In genomic region chr15:79929412-79929811, GRCh38 we compare ENCODE assay signal across 36 cellular contexts. TPM values are rescaled to one million over a fixed set of nuclear protein-coding genes. Genes with fewer than 3 reads are reported as not detected.
"Had no signal": no experiment of that assay in that cellular context is flagged by ENCODE, and none has a peak within 500 bp of the region (broad histone marks: within the 10 kb centered on the region; RNA-seq: fewer than 3 reads in every experiment).

No MANE protein-coding gene starts in this region.

- H3K27me3 ChIP-seq: adrenal gland, body of pancreas, brain microvascular endothelial cell, breast epithelium had no signal

- H3K9me3 ChIP-seq: adrenal gland, body of pancreas, breast epithelium had no signal

- H3K4me3 ChIP-seq: adrenal gland, body of pancreas, breast epithelium had no signal

- FAIRE-seq: astrocyte, TTC549 had no signal

- H3K4me1 Mint-ChIP-seq: activated T-helper 17 cell treated with anti-CD3 and anti-CD28 coated beads, Interleukin-2, amount 50 U/mL, for 72 hours had no signal

- H3K27me3 Mint-ChIP-seq: activated B cell treated with CpG ODN at 0.5 μM for 24 hours had no signal

- H3K4me1 ChIP-seq: breast epithelium had no signal

- H3K36me3 ChIP-seq: adrenal gland, brain microvascular endothelial cell, breast epithelium had no signal

- ATAC-seq: activated CD8-positive, alpha-beta T cell treated with anti-CD3 and anti-CD28 coated beads for 36 hours; activated T-cell treated with anti-CD3 and anti-CD28 coated beads, Interleukin-2, amount 50 U/mL, for 4 hours; activated T-cell treated with anti-CD3 and anti-CD28 coated beads, Interleukin-2, amount 50 U/mL, for 72 hours; activated T-helper 17 cell treated with anti-CD3 and anti-CD28 coated beads, Interleukin-2, amount 50 U/mL, for 72 hours; body of pancreas had no signal

- H3K27ac Mint-ChIP-seq: activated B cell treated with CpG ODN at 0.5 μM for 24 hours; activated CD4-positive, alpha-beta memory T cell treated with anti-CD3 and anti-CD28 coated beads for 36 hours; activated CD4-positive, alpha-beta T cell treated with anti-CD3 and anti-CD28 coated beads, Interleukin-2, amount 10 ng/mL, durations not matched to agents 24 days and 14 days; activated CD8-positive, alpha-beta T cell treated with anti-CD3 and anti-CD28 coated beads for 36 hours; activated naive CD4-positive, alpha-beta T cell treated with anti-CD3 and anti-CD28 coated beads for 36 hours; activated naive CD8-positive, alpha-beta T cell treated with anti-CD3 and anti-CD28 coated beads for 36 hours; activated T-cell treated with anti-CD3 and anti-CD28 coated beads, Interleukin-2, amount 50 U/mL, for 72 hours; activated T-helper 1 cell treated with anti-CD3 and anti-CD28 coated beads, Interleukin-12 subunit alpha, Interleukin-12 subunit beta, Interleukin-2, Interleukin-4 antibody, amounts not matched to agents 30 ng/mL and 10 ng/mL and 1 ng/mL, durations not matched to agents 14 hours and 24 hours and 36 hours; activated T-helper 17 cell treated with anti-CD3 and anti-CD28 coated beads, Interleukin-2, amount 50 U/mL, for 72 hours; T-helper 1 cell treated with Interleukin-12 subunit alpha and Interleukin-12 subunit beta and Interleukin-4 antibody, amounts not matched to agents 30 μg/mL and 1 μg/mL, for 36 hours; T-helper 2 cell treated with Interferon-gamma antibody and Interleukin-4, amounts not matched to agents 5 μg/mL and 100 μg/mL, for 36 hours had no signal

- H3K9me3 Mint-ChIP-seq: activated CD4-positive, alpha-beta memory T cell treated with anti-CD3 and anti-CD28 coated beads for 36 hours; activated CD4-positive, alpha-beta T cell treated with anti-CD3 and anti-CD28 coated beads, Interleukin-2, amount 10 ng/mL, durations not matched to agents 24 days and 14 days; activated naive CD4-positive, alpha-beta T cell treated with anti-CD3 and anti-CD28 coated beads for 36 hours; activated naive CD8-positive, alpha-beta T cell treated with anti-CD3 and anti-CD28 coated beads for 36 hours; activated T-cell treated with anti-CD3 and anti-CD28 coated beads, Interleukin-2, amount 50 U/mL, for 4 hours; activated T-cell treated with anti-CD3 and anti-CD28 coated beads, Interleukin-2, amount 50 U/mL, for 72 hours; activated T-helper 17 cell treated with anti-CD3 and anti-CD28 coated beads, Interleukin-2, amount 50 U/mL, for 72 hours had no signal

- H3K27ac ChIP-seq: adrenal gland, body of pancreas, brain microvascular endothelial cell, breast epithelium, VCaP had no signal

- H3K4me3 Mint-ChIP-seq: activated B cell treated with CpG ODN at 0.5 μM for 24 hours; activated CD4-positive, alpha-beta memory T cell treated with anti-CD3 and anti-CD28 coated beads for 36 hours; activated CD4-positive, alpha-beta T cell treated with anti-CD3 and anti-CD28 coated beads, Interleukin-2, amount 10 ng/mL, durations not matched to agents 24 days and 14 days; activated CD8-positive, alpha-beta T cell treated with anti-CD3 and anti-CD28 coated beads for 36 hours; activated naive CD4-positive, alpha-beta T cell treated with anti-CD3 and anti-CD28 coated beads for 36 hours; activated naive CD8-positive, alpha-beta T cell treated with anti-CD3 and anti-CD28 coated beads for 36 hours; activated T-cell treated with anti-CD3 and anti-CD28 coated beads, Interleukin-2, amount 50 U/mL, for 4 hours; activated T-cell treated with anti-CD3 and anti-CD28 coated beads, Interleukin-2, amount 50 U/mL, for 72 hours; activated T-helper 1 cell treated with anti-CD3 and anti-CD28 coated beads, Interleukin-12 subunit alpha, Interleukin-12 subunit beta, Interleukin-2, Interleukin-4 antibody, amounts not matched to agents 30 ng/mL and 10 ng/mL and 1 ng/mL, durations not matched to agents 14 hours and 24 hours and 36 hours; activated T-helper 17 cell treated with anti-CD3 and anti-CD28 coated beads, Interleukin-2, amount 50 U/mL, for 72 hours; T-helper 1 cell treated with Interleukin-12 subunit alpha and Interleukin-12 subunit beta and Interleukin-4 antibody, amounts not matched to agents 30 μg/mL and 1 μg/mL, for 36 hours; T-helper 2 cell treated with Interferon-gamma antibody and Interleukin-4, amounts not matched to agents 5 μg/mL and 100 μg/mL, for 36 hours had no signal

- DNase-seq: activated B cell treated with CpG ODN at 0.5 μM for 24 hours; activated CD4-positive, alpha-beta memory T cell treated with anti-CD3 and anti-CD28 coated beads for 36 hours; activated CD4-positive, alpha-beta T cell treated with anti-CD3 and anti-CD28 coated beads for 4 hours; activated CD4-positive, alpha-beta T cell treated with anti-CD3 and anti-CD28 coated beads, Interleukin-2, amount 10 ng/mL, durations not matched to agents 24 days and 14 days; activated CD4-positive, alpha-beta T cell treated with anti-CD3 and anti-CD28 coated beads, Interleukin-2, amount 50 U/mL, for 1 hour; activated CD4-positive, alpha-beta T cell treated with anti-CD3 and anti-CD28 coated beads, Interleukin-2, amount 50 U/mL, for 4 hours; activated CD4-positive, CD25-positive, alpha-beta regulatory T cell treated with anti-CD3 and anti-CD28 coated beads, Interleukin-2, amount 50 U/mL, for 72 hours; activated CD8-positive, alpha-beta memory T cell treated with anti-CD3 and anti-CD28 coated beads, Interleukin-2, amount 50 U/mL, for 4 hours; activated CD8-positive, alpha-beta T cell treated with anti-CD3 and anti-CD28 coated beads for 36 hours; activated effector memory CD4-positive, alpha-beta T cell treated with anti-CD3 and anti-CD28 coated beads, Interleukin-2, amount 50 U/mL, for 16 hours; activated gamma-delta T cell treated with Interleukin-2 at 50 U/mL for 16 hours; activated naive CD4-positive, alpha-beta T cell; activated naive CD4-positive, alpha-beta T cell treated with anti-CD3 and anti-CD28 coated beads for 36 hours; activated naive CD4-positive, alpha-beta T cell treated with anti-CD3 and anti-CD28 coated beads, Interleukin-2, amount 50 U/mL, for 16 hours; activated naive CD8-positive, alpha-beta T cell treated with anti-CD3 and anti-CD28 coated beads for 36 hours; activated T-cell treated with anti-CD3 and anti-CD28 coated beads for 4 hours; activated T-cell treated with anti-CD3 and anti-CD28 coated beads, Interleukin-2, amount 50 U/mL, for 1 hour; activated T-cell treated with anti-CD3 and anti-CD28 coated beads, Interleukin-2, amount 50 U/mL, for 4 hours; activated T-cell treated with anti-CD3 and anti-CD28 coated beads, Interleukin-2, amount 50 U/mL, for 72 hours; adrenal gland; amniotic stem cell; aorta; body of pancreas; brain microvascular endothelial cell; central memory CD4-positive, alpha-beta T cell; T-helper 1 cell; T-helper 2 cell; T-helper 9 cell had no signal

RNA-seq across cellular contexts. Expression of gene BCL2A1, which starts 41.6 kb away (rescaled TPM):
- total RNA-seq: astrocyte had no signal
